ENCODE assay signal across 11 cellular contexts in genomic region chr11:104858882-104859735, GRCh38. TPM values are rescaled to one million over a fixed set of nuclear protein-coding genes. Genes with fewer than 3 reads are reported as not detected.
A peak's percentile ranks its signal among the peaks of the same experiment; 100 is the strongest.
DNase-seq lines count a peak whose midpoint lies in the region; ATAC-seq, FAIRE-seq and TF ChIP-seq lines count a peak whose summit lies in the region.
"Had no signal": no experiment of that assay in that cellular context is flagged by ENCODE, and none has a peak within 500 bp of the region (broad histone marks: within the 10 kb centered on the region; RNA-seq: fewer than 3 reads in every experiment).

No MANE protein-coding gene starts in this region.

- DNase-seq in stimulated activated naive CD8-positive, alpha-beta T cell treated with anti-CD3 and anti-CD28 coated beads, Interleukin-15, Interleukin-2, amounts not matched to agents 100 U/mL and 50 U/mL, for 24 hours, result no peak
- DNase-seq in GM12878 (ENCODE audit: low read depth, low spot score) (no peak), upper lobe of right lung (no peak), H54 (ENCODE audit: insufficient read length, low spot score) (no peak), inferior parietal cortex (ENCODE audit: extremely low spot score) (no peak), Calu3 (no peak)
- DNase-seq: stimulated activated CD4-positive, alpha-beta T cell treated with anti-CD3 and anti-CD28 coated beads, Interleukin-4, amount 100 ng/mL, for 24 hours had no signal

- in situ Hi-C loops in GM12878 (cut with MboI), result no loop called here

- peak overlapping the region; percentile 14 for H3K4me3 Mint-ChIP-seq in stimulated activated naive CD8-positive, alpha-beta T cell treated with anti-CD3 and anti-CD28 coated beads, Interleukin-15, Interleukin-2, amounts not matched to agents 100 ng/mL and 50 ng/mL, for 24 hours
- no peak overlapping the region for H3K4me3 Mint-ChIP-seq in Calu3 (ENCODE audit: low read depth, unreplicated experiment)

- no peak for ATAC-seq in stimulated activated naive CD8-positive, alpha-beta T cell treated with anti-CD3 and anti-CD28 coated beads, Interleukin-15, Interleukin-2, amounts not matched to agents 100 U/mL and 50 U/mL, for 24 hours
- peak; percentile 62 for ATAC-seq in HG03575 (IDR thresholded peaks at IDR 0.05; ENCODE audit: extremely low read depth, insufficient number of reproducible peaks, low FRiP score, unreplicated experiment)
- peak; percentile 27 for ATAC-seq in GM12878
- ATAC-seq in upper lobe of right lung, result peak; percentile 61

- H3K36me3 Mint-ChIP-seq in stimulated activated naive CD8-positive, alpha-beta T cell treated with anti-CD3 and anti-CD28 coated beads, Interleukin-15, Interleukin-2, amounts not matched to agents 100 ng/mL and 50 ng/mL, for 24 hours (ENCODE audit: low read depth), result no peaks in the 10 kb centered on the region
- no peaks in the 10 kb centered on the region for H3K36me3 Mint-ChIP-seq in Calu3 (ENCODE audit: insufficient read depth, unreplicated experiment)

- TF ChIP-seq CTCF in GM12878 (IDR thresholded peaks at IDR 0.05 in 2 of 3, conservative IDR thresholded peaks at IDR 0.05 in 1 of 3; ENCODE audit: control insufficient read depth in 2 of 3, extremely low read depth in 1 of 3, insufficient read depth in 1 of 3, low read depth in 3 of 3, low read length in 3 of 3) (no peak), upper lobe of right lung (IDR thresholded peaks at IDR 0.05) (no peak), Calu3 (IDR thresholded peaks at IDR 0.05; ENCODE audit: unreplicated experiment) (no peak)

- H3K9me3 ChIP-seq in GM12878 (replicated peaks; ENCODE audit: control insufficient read depth, insufficient read depth, low read length), result no peaks in the 10 kb centered on the region
- H3K9me3 ChIP-seq in upper lobe of right lung, result no peaks in the 10 kb centered on the region

- TF ChIP-seq RAD21 in GM12878 (IDR thresholded peaks at IDR 0.05; ENCODE audit: insufficient read depth, low read depth, low read length), result no peak

- CTCF ChIA-PET in GM12878 (lab: Yijun Ruan, JAX), result no interaction called here
- CTCF ChIA-PET in Calu3 (lab: Charles Lee), result no interaction called here

- POLR2A ChIA-PET in GM12878 (lab: Charles Lee), result no interaction called here

- no peak for FAIRE-seq in GM12878 (lab: Jason Lieb, UNC)
- FAIRE-seq in H54 (lab: Jason Lieb, UNC), result no peak
- FAIRE-seq: endothelial cell of umbilical vein had no signal

- H2AFZ ChIP-seq in GM12878 (ENCODE audit: control insufficient read depth, low read depth, low read length), result no peak overlapping the region

- H3K9me3 Mint-ChIP-seq in stimulated activated naive CD8-positive, alpha-beta T cell treated with anti-CD3 and anti-CD28 coated beads, Interleukin-15, Interleukin-2, amounts not matched to agents 100 ng/mL and 50 ng/mL, for 24 hours, result no peaks in the 10 kb centered on the region
- H3K9me3 Mint-ChIP-seq in Calu3 (ENCODE audit: low read depth, unreplicated experiment), result no peaks in the 10 kb centered on the region

- no peaks in the 10 kb centered on the region for H3K27me3 ChIP-seq in GM12878 (replicated peaks in 1 of 2; ENCODE audit: control insufficient read depth in 2 of 2, insufficient read depth in 2 of 2, low read length in 1 of 2)
- H3K27me3 ChIP-seq in upper lobe of right lung, result no peaks in the 10 kb centered on the region

- no peaks in the 10 kb centered on the region for H3K79me2 ChIP-seq in GM12878 (ENCODE audit: control insufficient read depth, insufficient read depth, low read length)

- H3K27ac Mint-ChIP-seq in stimulated activated naive CD8-positive, alpha-beta T cell treated with anti-CD3 and anti-CD28 coated beads, Interleukin-15, Interleukin-2, amounts not matched to agents 100 ng/mL and 50 ng/mL, for 24 hours, result peak overlapping the region; percentile 59
- no peak overlapping the region for H3K27ac Mint-ChIP-seq in Calu3 (ENCODE audit: unreplicated experiment)

- WGBS in GM12878 (ENCODE audit: insufficient coverage, insufficient replicate concordance, low lambda C conversion rate, missing lambda C conversion rate), result 38% methylated on average over 7 of the region's 7 CpGs

- no peaks in the 10 kb centered on the region for H3K27me3 Mint-ChIP-seq in stimulated activated naive CD8-positive, alpha-beta T cell treated with anti-CD3 and anti-CD28 coated beads, Interleukin-15, Interleukin-2, amounts not matched to agents 100 ng/mL and 50 ng/mL, for 24 hours
- H3K27me3 Mint-ChIP-seq in Calu3 (ENCODE audit: unreplicated experiment), result no peaks in the 10 kb centered on the region

- intact Hi-C loops in GM12878 (cut with micrococcal nuclease; ENCODE audit: unreplicated experiment), result no loop called here
- intact Hi-C loops in upper lobe of right lung (cut with DNase I), result no loop called here
- intact Hi-C loops in Calu3 (cut with micrococcal nuclease; ENCODE audit: unreplicated experiment), result no loop called here

- no peak overlapping the region for H3K27ac ChIP-seq in GM12878 (ENCODE audit: control insufficient read depth, insufficient read depth)
- H3K27ac ChIP-seq in upper lobe of right lung, result no peak overlapping the region

- no peaks in the 10 kb centered on the region for H3K36me3 ChIP-seq in GM12878 (ENCODE audit: control insufficient read depth in 2 of 2, insufficient read depth in 2 of 2, low read length in 1 of 2)
- no peaks in the 10 kb centered on the region for H3K36me3 ChIP-seq in upper lobe of right lung

- no peaks in the 10 kb centered on the region for H4K20me1 ChIP-seq in GM12878 (ENCODE audit: control insufficient read depth, insufficient read depth)

- peaks cover 29% of the 10 kb centered on the region for H3K4me1 Mint-ChIP-seq in stimulated activated naive CD8-positive, alpha-beta T cell treated with anti-CD3 and anti-CD28 coated beads, Interleukin-15, Interleukin-2, amounts not matched to agents 100 ng/mL and 50 ng/mL, for 24 hours (ENCODE audit: low read depth)
- no peaks in the 10 kb centered on the region for H3K4me1 Mint-ChIP-seq in Calu3 (ENCODE audit: low read depth, unreplicated experiment)

- H3K4me1 ChIP-seq in GM12878 (ENCODE audit: control insufficient read depth, insufficient read depth, low read length) (no peaks in the 10 kb centered on the region), upper lobe of right lung (no peaks in the 10 kb centered on the region)

- H3K9ac ChIP-seq in GM12878 (ENCODE audit: control insufficient read depth, insufficient read depth, low read length), result no peak overlapping the region

- TF ChIP-seq EP300 in GM12878 (IDR thresholded peaks at IDR 0.05; ENCODE audit: borderline replicate concordance in 1 of 2, control insufficient read depth in 1 of 2, low read depth in 2 of 2, low read length in 2 of 2), result no peak

- no TSS peak for BruUV-seq in GM12878 (replicated peaks; lab: Mats Ljungman, UMichigan)
- no TSS peak for BruUV-seq in Calu3 (replicated peaks; lab: Mats Ljungman, UMichigan)

- RAD21 ChIA-PET in GM12878 (lab: Charles Lee; ENCODE audit: unreplicated experiment), result no interaction called here

- no peak overlapping the region for H3K4me3 ChIP-seq in GM12878
- H3K4me3 ChIP-seq in upper lobe of right lung, result no peak overlapping the region

- TF ChIP-seq POLR2A in GM12878 (IDR thresholded peaks at IDR 0.05; ENCODE audit: low read depth, low read length) (no peak), H54 (IDR thresholded peaks at IDR 0.05; ENCODE audit: low read depth, low read length) (no peak)

- SMC1A ChIA-PET in GM12878 (lab: Charles Lee; ENCODE audit: uncharacterized antibody, unreplicated experiment), result interaction anchor here (2.2 kb wide), 1 partner anchor 8 kb away, joined by 5 read pairs; no protein-coding TSS in a partner anchor

- no peak overlapping the region for H3K4me2 ChIP-seq in GM12878 (ENCODE audit: control insufficient read depth, insufficient read depth)

TF ChIP-seq in GM12878, 131 proteins besides CTCF, POLR2A, EP300 and RAD21:
- TF ChIP-seq NR2F1 (conservative IDR thresholded peaks at IDR 0.05), result 0 out of 2 replicates have a peak, but pooled peaks have one; percentile 56
- no peak for TF ChIP-seq POLR2AphosphoS5 (IDR thresholded peaks at IDR 0.05; ENCODE audit: low read length)

RNA-seq across cellular contexts. Expression of gene CASP12, which starts 39.2 kb away (rescaled TPM):
- not detected in 2 replicates for total RNA-seq in GM12878 (2013; cell fraction: nucleolus; rRNA removed)
- not detected in 2 replicates for total RNA-seq in GM12878 (2014; rRNA removed)
- not detected in 2 replicates for total RNA-seq in GM12878 (2014; rRNA removed; fragmentation: Illumina TruSeq; extraction: Trizol)
- total RNA-seq in GM12878 (2021), result not detected in 2 replicates
- not detected for polyA plus RNA-seq in GM12878 (2011; ENCODE audit: low read depth)
- 0.10 TPM in 1 of 2 replicates, not detected in the other for polyA plus RNA-seq in GM12878 (2011; rRNA removed)
- not detected in 2 replicates for polyA plus RNA-seq in GM12878 (2011; cell fraction: cytosol; rRNA removed)
- not detected in 2 replicates for polyA plus RNA-seq in GM12878 (2011; cell fraction: nucleus; rRNA removed)
- polyA plus RNA-seq in GM12878 (2012), result 0.07 and 0.11 TPM in 2 replicates
- not detected in 2 replicates for polyA plus RNA-seq in GM12878 (2014; fragmentation: Illumina TruSeq; extraction: Trizol)
- polyA plus RNA-seq in GM12878 (2014; fragmentation: Nextera tagmentation; extraction: Ambion mirVana), result under 1 TPM in 1 of 2 experiments, not detected in 1; 0.14 TPM
- polyA plus RNA-seq in GM12878 (2014; rRNA removed), result not detected in 2 replicates
- not detected for polyA plus RNA-seq in GM12878 (2016; fragmentation: Nextera tagmentation; extraction: Ambion mirVana)
- not detected in 2 replicates for polyA minus RNA-seq in GM12878 (2011; rRNA and poly(A)+ RNA removed)
- polyA minus RNA-seq in GM12878 (2011; cell fraction: cytosol; rRNA and poly(A)+ RNA removed), result not detected in 2 replicates
- polyA minus RNA-seq in GM12878 (2011; cell fraction: nucleus; rRNA and poly(A)+ RNA removed), result not detected in 2 replicates
- total RNA-seq in upper lobe of right lung, result 2.4 TPM
- total RNA-seq in Calu3 (2022), result not detected in 2 replicates
- total RNA-seq: mononuclear cell had no signal
